In genomic region chr2:11738589-11739436, GRCh38 we compare ENCODE assay signal across 8 cellular contexts. TPM values are rescaled to one million over a fixed set of nuclear protein-coding genes. Genes with fewer than 3 reads are reported as not detected.
DNase-seq lines count a peak whose midpoint lies in the region; ATAC-seq and TF ChIP-seq lines count a peak whose summit lies in the region.

No MANE protein-coding gene starts in this region.

- peak; percentile 51 for DNase-seq in Ammon's horn (ENCODE audit: low spot score)
- DNase-seq in HT-29 (ENCODE audit: low spot score) = peak; percentile 72
- DNase-seq in T-helper 2 cell treated with Interferon-gamma antibody and Interleukin-4, amounts not matched to agents 5 μg/mL and 100 μg/mL, for 36 hours (ENCODE audit: low spot score) = peak; percentile 6
- DNase-seq in fibroblast of gingiva (ENCODE audit: low read depth) = peak; percentile 91
- peak; percentile 74 for DNase-seq in omental fat pad (ENCODE audit: low spot score)
- no peak for DNase-seq in GM20000 (ENCODE audit: low spot score)

- H3K4me3 Mint-ChIP-seq in T-helper 2 cell treated with Interferon-gamma antibody and Interleukin-4, amounts not matched to agents 5 μg/mL and 100 μg/mL, for 36 hours = no peak overlapping the region

- peaks cover 13% of the 10 kb centered on the region for H3K4me1 Mint-ChIP-seq in T-helper 2 cell treated with Interferon-gamma antibody and Interleukin-4, amounts not matched to agents 5 μg/mL and 100 μg/mL, for 36 hours (ENCODE audit: low read depth)

- TF ChIP-seq CTCF in omental fat pad (IDR thresholded peaks at IDR 0.05) (no peak), GM20000 (IDR thresholded peaks at IDR 0.05; ENCODE audit: extremely low read depth, missing control alignments) (no peak)

- no peak for TF ChIP-seq POLR2A in GM18505 (IDR thresholded peaks at IDR 0.05; ENCODE audit: borderline replicate concordance, extremely low read depth, insufficient read depth, insufficient read length)

- no peaks in the 10 kb centered on the region for H3K9me3 Mint-ChIP-seq in T-helper 2 cell treated with Interferon-gamma antibody and Interleukin-4, amounts not matched to agents 5 μg/mL and 100 μg/mL, for 36 hours

- no peaks in the 10 kb centered on the region for H3K36me3 Mint-ChIP-seq in T-helper 2 cell treated with Interferon-gamma antibody and Interleukin-4, amounts not matched to agents 5 μg/mL and 100 μg/mL, for 36 hours (ENCODE audit: low read depth)

- H3K27me3 Mint-ChIP-seq in T-helper 2 cell treated with Interferon-gamma antibody and Interleukin-4, amounts not matched to agents 5 μg/mL and 100 μg/mL, for 36 hours (ENCODE audit: low read depth) = peaks cover 18% of the 10 kb centered on the region

- H3K27ac Mint-ChIP-seq in T-helper 2 cell treated with Interferon-gamma antibody and Interleukin-4, amounts not matched to agents 5 μg/mL and 100 μg/mL, for 36 hours = no peak overlapping the region

- ATAC-seq in GM18505 (IDR thresholded peaks at IDR 0.05; ENCODE audit: unreplicated experiment) (peak; percentile 63), omental fat pad (ENCODE audit: low FRiP score) (peak; percentile 91), GM21423 (IDR thresholded peaks at IDR 0.05; ENCODE audit: unreplicated experiment) (no peak)

RNA-seq across cellular contexts. Expression of gene LPIN1, which starts 7.6 kb away (rescaled TPM):
- total RNA-seq in HT-29 (2014; rRNA removed; shearing (Covaris generic)) = 5.6 and 6.8 TPM in 2 replicates
- total RNA-seq in omental fat pad = 100 to 1,000 TPM in 1 of 4 donors, 10 to 100 TPM in 3; 72.8 to 104 (median 89.1) TPM
